Comparison of ENCODE assay signal across 27 cellular contexts in the genomic region with DNA sequence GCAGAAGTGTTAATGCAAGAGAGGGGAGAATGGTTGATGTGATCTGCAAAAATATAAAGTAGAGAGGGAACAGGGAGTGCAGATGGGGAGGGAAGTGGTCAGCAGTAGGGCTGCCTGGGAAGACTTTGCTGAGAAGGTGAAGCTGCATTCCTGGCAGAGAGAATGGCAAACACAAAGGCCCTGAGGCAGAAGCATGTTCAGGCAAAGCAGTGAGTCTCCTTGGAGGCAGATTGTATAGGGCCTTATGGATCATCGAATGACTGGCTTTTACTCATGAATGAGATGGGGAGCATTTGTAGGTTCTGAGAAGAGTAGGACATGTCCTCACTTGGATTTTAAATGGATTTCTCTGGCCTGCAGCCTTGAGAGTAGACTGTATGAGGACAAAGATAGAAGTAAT. TPM values are rescaled to one million over a fixed set of nuclear protein-coding genes. Genes with fewer than 3 reads are reported as not detected.
DNase-seq lines count a peak whose midpoint lies in the region; ATAC-seq and TF ChIP-seq lines count a peak whose summit lies in the region.
"Had no signal": no experiment of that assay in that cellular context is flagged by ENCODE, and none has a peak within 500 bp of the region (broad histone marks: within the 10 kb centered on the region; RNA-seq: fewer than 3 reads in every experiment).

No MANE protein-coding gene starts in this region.

- CTCF ChIA-PET in HEK293 (lab: Yijun Ruan, JAX): interaction anchor here (0.5 to 0.8 kb wide), 2 partner anchors 12 to 14 kb away, joined by 3 read pairs; no protein-coding TSS in a partner anchor
- CTCF ChIA-PET in mammary epithelial cell (lab: Charles Lee; ENCODE audit: low non-redundant PET): no interaction called here

- H3K4me3 ChIP-seq in BLaER1 (no peak overlapping the region), HEK293 (ENCODE audit: low read depth, low read length) (no peak overlapping the region), mammary epithelial cell (replicated peaks in 1 of 3; ENCODE audit: insufficient read depth in 1 of 3, low read depth in 2 of 3, low read length in 3 of 3) (no peak overlapping the region), coronary artery (no peak overlapping the region)
- H3K4me3 ChIP-seq: cardiac muscle cell, gastrocnemius medialis, hepatocyte, upper lobe of right lung had no signal

- dilution Hi-C loops in mammary epithelial cell (cut with HindIII; ENCODE audit: low sequenced_read_pairs): no loop called here

- no peaks in the 10 kb centered on the region for H3K36me3 Mint-ChIP-seq in osteocyte (ENCODE audit: unreplicated experiment)
- H3K36me3 Mint-ChIP-seq: stimulated activated naive B cell treated with anti-CD40 and anti-IgM and Interleukin-4, amounts not matched to agents 10 μg/mL and 1 μg/mL and 100 μg/mL, for 72 hours had no signal

- H3K4me3 Mint-ChIP-seq in osteocyte (ENCODE audit: unreplicated experiment): no peak overlapping the region
- H3K4me3 Mint-ChIP-seq: activated naive CD8-positive, alpha-beta T cell treated with anti-CD3 and anti-CD28 coated beads, Interleukin-2, amount 10 ng/mL, durations not matched to agents 7 days and 5 days; neural crest cell; stimulated activated naive B cell treated with anti-CD40 and anti-IgM and Interleukin-4, amounts not matched to agents 10 μg/mL and 1 μg/mL and 100 μg/mL, for 72 hours had no signal

- H3K9me3 ChIP-seq in BLaER1: no peaks in the 10 kb centered on the region
- H3K9me3 ChIP-seq in HEK293 (ENCODE audit: control insufficient read depth, insufficient read depth, low read depth, low read length): no peaks in the 10 kb centered on the region
- no peaks in the 10 kb centered on the region for H3K9me3 ChIP-seq in mammary epithelial cell (replicated peaks; ENCODE audit: insufficient read depth, low read length)
- H3K9me3 ChIP-seq: gastrocnemius medialis, upper lobe of right lung had no signal

- POLR2A ChIA-PET in HEK293 (lab: Yijun Ruan, JAX): no interaction called here

- H3K27ac ChIP-seq in BLaER1: no peak overlapping the region
- no peak overlapping the region for H3K27ac ChIP-seq in HEK293 (ENCODE audit: extremely low read depth, low read depth, low read length)
- H3K27ac ChIP-seq in mammary epithelial cell (ENCODE audit: insufficient read depth, low read depth, low read length): peak overlapping the region; percentile 99
- H3K27ac ChIP-seq in coronary artery: no peak overlapping the region
- H3K27ac ChIP-seq: cardiac muscle cell, hepatocyte, parathyroid adenoma, upper lobe of right lung had no signal

- peaks cover 84% of the 10 kb centered on the region for H3K4me1 ChIP-seq in BLaER1
- H3K4me1 ChIP-seq in HEK293 (ENCODE audit: control insufficient read depth, insufficient read depth, low read length): peaks cover 26% of the 10 kb centered on the region
- peaks cover 100% of the 10 kb centered on the region for H3K4me1 ChIP-seq in mammary epithelial cell (ENCODE audit: insufficient read depth, low read length)
- H3K4me1 ChIP-seq: parathyroid adenoma had no signal

- ATAC-seq in HG02623 (IDR thresholded peaks at IDR 0.05; ENCODE audit: unreplicated experiment): no peak
- ATAC-seq: gastrocnemius medialis, left lobe of liver, Right ventricle myocardium inferior had no signal

- H2AFZ ChIP-seq in mammary epithelial cell (ENCODE audit: low read depth, low read length): no peak overlapping the region
- H2AFZ ChIP-seq: hepatocyte, parathyroid adenoma had no signal

- H3K36me3 ChIP-seq in BLaER1 (no peaks in the 10 kb centered on the region), HEK293 (ENCODE audit: control insufficient read depth in 2 of 2, insufficient read depth in 1 of 2, low read length in 2 of 2) (no peaks in the 10 kb centered on the region), mammary epithelial cell (ENCODE audit: insufficient read depth, low read length) (peaks cover 7% of the 10 kb centered on the region)
- H3K36me3 ChIP-seq: cardiac muscle cell, gastrocnemius medialis, upper lobe of right lung had no signal

- peaks cover 23% of the 10 kb centered on the region for H3K4me1 Mint-ChIP-seq in osteocyte (ENCODE audit: unreplicated experiment)

- DNase-seq in mammary epithelial cell (peak; percentile 92), islet precursor cell (peak; percentile 70), coronary artery (ENCODE audit: low spot score) (no peak), NOMO-1 treated with DMSO at 0.1 percent for 48 hours (lab: John Stamatoyannopoulos, UW; ENCODE audit: unreplicated experiment) (no peak), osteocyte (ENCODE audit: extremely low spot score, unreplicated experiment) (no peak)
- DNase-seq: 8988T, activated gamma-delta T cell treated with Interleukin-2 at 50 U/mL for 16 hours, aorta, cortex of kidney, gastrocnemius medialis, mesendoderm, NCI-H1092, NCI-H1694, retina, upper lobe of right lung had no signal

- intact Hi-C loops in mammary epithelial cell (cut with micrococcal nuclease): loop anchor here (5.0 kb wide), 1 partner anchor 400 kb away; no protein-coding TSS in a partner anchor

- H3K27me3 Mint-ChIP-seq in osteocyte (ENCODE audit: unreplicated experiment): no peaks in the 10 kb centered on the region
- H3K27me3 Mint-ChIP-seq: activated naive CD8-positive, alpha-beta T cell treated with anti-CD3 and anti-CD28 coated beads, Interleukin-2, amount 10 ng/mL, durations not matched to agents 7 days and 5 days; effector memory CD8-positive, alpha-beta T cell had no signal

- peak overlapping the region; percentile 74 for H3K4me2 ChIP-seq in BLaER1
- H3K4me2 ChIP-seq in mammary epithelial cell (ENCODE audit: insufficient read depth, low read depth, low read length): peak overlapping the region; percentile 75
- H3K4me2 ChIP-seq: hepatocyte had no signal

- TF ChIP-seq CTCF in HEK293 (tag by site-specific recombination; IDR thresholded peaks at IDR 0.05) (no peak), mammary epithelial cell (conservative IDR thresholded peaks at IDR 0.05 in 1 of 2, IDR thresholded peaks at IDR 0.05 in 1 of 2; ENCODE audit: extremely low read depth in 1 of 2, insufficient read depth in 1 of 2, low read depth in 1 of 2, low read length in 2 of 2) (no peak), coronary artery (IDR thresholded peaks at IDR 0.05) (no peak), osteocyte (IDR thresholded peaks at IDR 0.05) (no peak)

- H4K20me1 ChIP-seq in BLaER1 (peaks cover under 1% of the 10 kb centered on the region; the same call in 1 of the 2 replicates), mammary epithelial cell (ENCODE audit: insufficient read depth, low read length) (no peaks in the 10 kb centered on the region)

- no peaks in the 10 kb centered on the region for H3K9me3 Mint-ChIP-seq in osteocyte (ENCODE audit: unreplicated experiment)
- H3K9me3 Mint-ChIP-seq: activated naive CD8-positive, alpha-beta T cell treated with anti-CD3 and anti-CD28 coated beads, Interleukin-2, amount 10 ng/mL, durations not matched to agents 7 days and 5 days; effector memory CD8-positive, alpha-beta T cell; neural crest cell; stimulated activated naive B cell treated with anti-CD40 and anti-IgM and Interleukin-4, amounts not matched to agents 10 μg/mL and 1 μg/mL and 100 μg/mL, for 72 hours had no signal

- in situ Hi-C loops in mammary epithelial cell (cut with MboI; ENCODE audit: low sequenced_read_pairs in 2 of 2): no loop called here

- WGBS in mammary epithelial cell (ENCODE audit: low coverage, missing lambda C conversion rate): 0% methylated on average over 1 of the region's 1 CpG

- BruUV-seq in mammary epithelial cell (replicated peaks; lab: Mats Ljungman, UMichigan): no TSS peak

- H3K9ac ChIP-seq in BLaER1: no peak overlapping the region
- peak overlapping the region; percentile 59 for H3K9ac ChIP-seq in mammary epithelial cell (ENCODE audit: insufficient read depth, low read length)
- H3K9ac ChIP-seq: parathyroid adenoma had no signal

- H3K27ac Mint-ChIP-seq in osteocyte (ENCODE audit: unreplicated experiment): no peak overlapping the region
- H3K27ac Mint-ChIP-seq: activated naive CD8-positive, alpha-beta T cell treated with anti-CD3 and anti-CD28 coated beads, Interleukin-2, amount 10 ng/mL, durations not matched to agents 7 days and 5 days; effector memory CD8-positive, alpha-beta T cell; stimulated activated naive B cell treated with anti-CD40 and anti-IgM and Interleukin-4, amounts not matched to agents 10 μg/mL and 1 μg/mL and 100 μg/mL, for 72 hours had no signal

- peaks cover 99% of the 10 kb centered on the region for H3K79me2 ChIP-seq in mammary epithelial cell (ENCODE audit: insufficient read depth, low read length)
- H3K79me2 ChIP-seq: parathyroid adenoma had no signal

- H3K27me3 ChIP-seq in BLaER1: no peaks in the 10 kb centered on the region
- H3K27me3 ChIP-seq in mammary epithelial cell (ENCODE audit: insufficient read depth, low read length): no peaks in the 10 kb centered on the region
- H3K27me3 ChIP-seq: gastrocnemius medialis, hepatocyte had no signal

TF ChIP-seq in HEK293, 187 proteins besides CTCF, POLR2A, EP300 and RAD21:
- TF ChIP-seq ZNF623 (tag by site-specific recombination; IDR thresholded peaks at IDR 0.05) (peak; percentile 22; the same call in 1 of the 2 replicates), SP2 (tag by site-specific recombination; IDR thresholded peaks at IDR 0.05) (no peak)
TF ChIP-seq in HEK293: peak in this region for 1.

RNA-seq across cellular contexts. Expression of a gene that starts 9.5 kb away (rescaled TPM):
- total RNA-seq in mammary epithelial cell: 100 to 1,000 TPM; 562 to 887 TPM
- 134 TPM for polyA plus RNA-seq in mammary epithelial cell
- 741 TPM for polyA minus RNA-seq in mammary epithelial cell
- 4.2 and 5.1 TPM in 2 replicates for total RNA-seq in osteocyte

Comparison
In these comparisons a context has a peak if more than half of its experiments do, and no peak if none do; other contexts are left out.
1. DNase-seq: peak in mammary epithelial cell (single experiment) and islet precursor cell (single experiment); none in coronary artery (single experiment), NOMO-1 treated with DMSO at 0.1 percent for 48 hours (single experiment) and osteocyte (single experiment).
2. RNA of a gene that starts 9.5 kb away (total RNA-seq): 562 to 887 TPM in mammary epithelial cell; 4.2 to 5.1 TPM in osteocyte; every median in the first group is over 10 times any median in the second.